Comparison of ENCODE assay signal across 8 cellular contexts in the genomic region with DNA sequence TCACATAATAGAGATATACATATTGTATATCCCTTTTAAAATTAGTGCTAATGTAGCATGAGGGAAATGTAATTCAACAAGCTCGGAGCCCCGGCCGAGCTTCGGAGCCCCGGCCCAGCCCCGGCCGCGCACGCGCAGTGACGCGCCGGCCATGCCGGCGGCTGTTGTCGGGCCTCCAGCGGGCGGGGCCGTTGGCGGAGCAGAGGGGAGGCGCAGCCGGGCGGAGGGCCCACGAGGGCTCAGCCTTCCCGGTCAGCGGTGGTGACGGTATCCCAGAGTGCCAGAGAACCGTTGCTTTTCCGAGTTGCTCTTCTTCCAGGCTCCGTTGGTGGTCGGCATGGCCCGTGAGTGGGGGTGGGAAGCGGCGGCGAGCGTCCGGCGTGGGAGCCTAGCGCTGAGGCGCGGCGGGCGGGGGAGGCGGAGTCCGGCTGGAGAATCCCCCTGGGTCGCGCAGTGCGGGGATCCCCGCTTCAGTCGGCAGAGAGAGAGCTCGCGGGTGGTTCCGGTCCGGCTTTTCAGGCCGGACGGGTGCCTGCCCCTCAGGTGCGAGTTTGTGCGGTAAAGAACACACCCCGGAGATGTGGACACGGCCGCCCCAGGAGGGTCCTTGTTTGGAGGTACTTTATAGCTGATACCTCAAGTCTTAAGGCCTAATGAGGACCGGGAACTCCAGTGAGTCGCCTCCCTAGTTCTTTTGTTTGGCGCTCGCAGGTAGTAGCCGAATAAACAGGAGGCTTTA. TPM values are rescaled to one million over a fixed set of nuclear protein-coding genes. Genes with fewer than 3 reads are reported as not detected.
DNase-seq lines count a peak whose midpoint lies in the region; ATAC-seq and TF ChIP-seq lines count a peak whose summit lies in the region.
"Not testable (repeated sequence)": the region's sequence is repeated elsewhere in the genome, so short reads cannot be mapped to it uniquely, and the experiment has no call there.

TSS of gene SERF1A (plus strand) at position 137 of the 739 bp plus-strand sequence. CDS start at position 338, 201 bp downstream.

- intact Hi-C loops in CD8-positive, alpha-beta T cell (cut with DNase I, micrococcal nuclease): not testable (repeated sequence)

- H2AFZ ChIP-seq in hepatocyte: not testable (repeated sequence)

- H3K27me3 ChIP-seq in CD8-positive, alpha-beta T cell (ENCODE audit: insufficient read depth, low read length); hepatocyte: not testable (repeated sequence)

- not testable (repeated sequence) for DNase-seq in CD8-positive, alpha-beta T cell; activated naive CD8-positive, alpha-beta T cell treated with anti-CD3 and anti-CD28 coated beads, Interleukin-2, amount 10 ng/mL, durations not matched to agents 7 days and 5 days; hepatocyte (ENCODE audit: low spot score); progenitor cell of endocrine pancreas (ENCODE audit: low spot score, unreplicated experiment)

- CTCF ChIA-PET in CD8-positive, alpha-beta T cell (lab: Charles Lee): not testable (repeated sequence)

- not testable (repeated sequence) for TF ChIP-seq CTCF in CD8-positive, alpha-beta T cell (IDR thresholded peaks at IDR 0.05); hepatocyte (IDR thresholded peaks at IDR 0.05; ENCODE audit: poor library complexity); progenitor cell of endocrine pancreas (IDR thresholded peaks at IDR 0.05; ENCODE audit: unreplicated experiment)

- not testable (repeated sequence) for H3K36me3 Mint-ChIP-seq in CD8-positive, alpha-beta T cell; activated naive CD8-positive, alpha-beta T cell treated with anti-CD3 and anti-CD28 coated beads, Interleukin-2, amount 10 ng/mL, durations not matched to agents 7 days and 5 days; progenitor cell of endocrine pancreas (ENCODE audit: insufficient read depth)

- H3K4me2 ChIP-seq in hepatocyte: not testable (repeated sequence)

- H3K27me3 Mint-ChIP-seq in CD8-positive, alpha-beta T cell (ENCODE audit: low read depth); activated naive CD8-positive, alpha-beta T cell treated with anti-CD3 and anti-CD28 coated beads, Interleukin-2, amount 10 ng/mL, durations not matched to agents 7 days and 5 days; progenitor cell of endocrine pancreas: not testable (repeated sequence)

- H3K36me3 ChIP-seq in CD8-positive, alpha-beta T cell (ENCODE audit: insufficient read depth, low read length); hepatocyte (replicated peaks; ENCODE audit: insufficient read depth, low read depth): not testable (repeated sequence)

- not testable (repeated sequence) for H3K27ac ChIP-seq in CD8-positive, alpha-beta T cell (ENCODE audit: low read depth, low read length); hepatocyte

- H3K9me2 ChIP-seq in hepatocyte (replicated peaks; ENCODE audit: insufficient read depth): not testable (repeated sequence)

- not testable (repeated sequence) for H4K20me1 ChIP-seq in hepatocyte (ENCODE audit: insufficient read depth, poor library complexity, severe bottlenecking)

- H3K9me3 Mint-ChIP-seq in CD8-positive, alpha-beta T cell; activated naive CD8-positive, alpha-beta T cell treated with anti-CD3 and anti-CD28 coated beads, Interleukin-2, amount 10 ng/mL, durations not matched to agents 7 days and 5 days; progenitor cell of endocrine pancreas (ENCODE audit: low read depth): not testable (repeated sequence)

- WGBS in hepatocyte (ENCODE audit: low lambda C conversion rate, missing lambda C conversion rate): no CpG with 5 or more reads among the region's 66 CpGs

- not testable (repeated sequence) for H3K9me3 ChIP-seq in CD8-positive, alpha-beta T cell (ENCODE audit: low read length); hepatocyte (ENCODE audit: low read depth)

- H3K27ac Mint-ChIP-seq in CD8-positive, alpha-beta T cell; activated naive CD8-positive, alpha-beta T cell treated with anti-CD3 and anti-CD28 coated beads, Interleukin-2, amount 10 ng/mL, durations not matched to agents 7 days and 5 days; progenitor cell of endocrine pancreas: not testable (repeated sequence)

- not testable (repeated sequence) for H3K4me1 Mint-ChIP-seq in CD8-positive, alpha-beta T cell (ENCODE audit: low read depth); activated naive CD8-positive, alpha-beta T cell treated with anti-CD3 and anti-CD28 coated beads, Interleukin-2, amount 10 ng/mL, durations not matched to agents 7 days and 5 days; progenitor cell of endocrine pancreas (ENCODE audit: low read depth)

- H3K4me3 ChIP-seq in CD8-positive, alpha-beta T cell (ENCODE audit: low read depth, low read length); hepatocyte: not testable (repeated sequence)

- H3K4me3 Mint-ChIP-seq in CD8-positive, alpha-beta T cell; activated naive CD8-positive, alpha-beta T cell treated with anti-CD3 and anti-CD28 coated beads, Interleukin-2, amount 10 ng/mL, durations not matched to agents 7 days and 5 days; progenitor cell of endocrine pancreas (ENCODE audit: low read depth): not testable (repeated sequence)

- POLR2A ChIA-PET in CD8-positive, alpha-beta T cell (lab: Charles Lee); activated naive CD8-positive, alpha-beta T cell treated with anti-CD3 and anti-CD28 coated beads, Interleukin-2, amount 10 ng/mL, durations not matched to agents 7 days and 5 days (lab: Charles Lee): not testable (repeated sequence)

- ATAC-seq in CD8-positive, alpha-beta T cell: peak; percentile 90
- peak; percentile 82 for ATAC-seq in GM19043 (IDR thresholded peaks at IDR 0.05; ENCODE audit: low read depth, unreplicated experiment)
- ATAC-seq in GM21786 (IDR thresholded peaks at IDR 0.05; ENCODE audit: unreplicated experiment): peak; percentile 87
- peak; percentile 89 for ATAC-seq in HG03039 (IDR thresholded peaks at IDR 0.05; ENCODE audit: unreplicated experiment)
- ATAC-seq in HG03565 (IDR thresholded peaks at IDR 0.05; ENCODE audit: unreplicated experiment): peak; percentile 71
- ATAC-seq in activated naive CD8-positive, alpha-beta T cell treated with anti-CD3 and anti-CD28 coated beads, Interleukin-2, amount 10 ng/mL, durations not matched to agents 7 days and 5 days (ENCODE audit: low read depth): peak; percentile 94

- H3K4me1 ChIP-seq in CD8-positive, alpha-beta T cell (ENCODE audit: insufficient read depth, low read length); hepatocyte (ENCODE audit: insufficient read depth): not testable (repeated sequence)

- not testable (repeated sequence) for H3K79me2 ChIP-seq in hepatocyte

RNA-seq across cellular contexts. Expression of gene SERF1A, which starts in this region (rescaled TPM):
- 10 to 100 TPM; 11.6 to 13.1 TPM for total RNA-seq in CD8-positive, alpha-beta T cell
- total RNA-seq in activated naive CD8-positive, alpha-beta T cell treated with anti-CD3 and anti-CD28 coated beads, Interleukin-2, amount 10 ng/mL, durations not matched to agents 7 days and 5 days: 1 to 10 TPM; 6.8 to 8.9 TPM
- 10.2 and 17.5 TPM in 2 replicates for total RNA-seq in hepatocyte
- polyA plus RNA-seq in hepatocyte: 12.9 and 20.5 TPM in 2 replicates
- 22.3 and 36.5 TPM in 2 replicates for total RNA-seq in progenitor cell of endocrine pancreas
